ENCODE assay signal across 10 cellular contexts in genomic region chr16:568401-569258, GRCh38. TPM values are rescaled to one million over a fixed set of nuclear protein-coding genes. Genes with fewer than 3 reads are reported as not detected.
A peak's percentile ranks its signal among the peaks of the same experiment; 100 is the strongest.
DNase-seq lines count a peak whose midpoint lies in the region; ATAC-seq and TF ChIP-seq lines count a peak whose summit lies in the region.
"Had no signal": no experiment of that assay in that cellular context is flagged by ENCODE, and none has a peak within 500 bp of the region (broad histone marks: within the 10 kb centered on the region; RNA-seq: fewer than 3 reads in every experiment).

No MANE protein-coding gene starts in this region.

- no peak overlapping the region for H4K91ac ChIP-seq in mesenchymal stem cell (ENCODE audit: low read length)

- peak overlapping the region in 6 of 12 donors; percentile 74 to 90 (median 82) for H3K27ac ChIP-seq in heart left ventricle
- no peak overlapping the region for H3K27ac ChIP-seq in mesenchymal stem cell (ENCODE audit: low read length, poor library complexity, severe bottlenecking)
- H3K27ac ChIP-seq in upper lobe of right lung, result peak overlapping the region; percentile 87

- H2AK5ac ChIP-seq in mesenchymal stem cell (ENCODE audit: low read length, severe bottlenecking), result peak overlapping the region; percentile 13

- H3K4me1 Mint-ChIP-seq in activated naive CD8-positive, alpha-beta T cell treated with anti-CD3 and anti-CD28 coated beads, Interleukin-2, amount 10 ng/mL, durations not matched to agents 7 days and 5 days, result peaks cover 24% of the 10 kb centered on the region

- H3K18ac ChIP-seq in mesenchymal stem cell (ENCODE audit: low read depth in 1 of 2, low read length in 2 of 2), result no peak overlapping the region

- peak overlapping the region; percentile 89 for H3K27ac Mint-ChIP-seq in activated naive CD8-positive, alpha-beta T cell treated with anti-CD3 and anti-CD28 coated beads, Interleukin-2, amount 10 ng/mL, durations not matched to agents 7 days and 5 days

- H2BK5ac ChIP-seq in mesenchymal stem cell (ENCODE audit: low read depth, low read length, poor library complexity, severe bottlenecking), result no peak overlapping the region

- WGBS in heart left ventricle, 4 donors, result 75 to 82% (median 79%) methylated on average over 7 to 11 of the region's 11 CpGs
- 85% methylated on average over 11 of the region's 11 CpGs for WGBS in mesenchymal stem cell

- peak overlapping the region in 1 of 2 experiments; percentile 62 for H3K4ac ChIP-seq in mesenchymal stem cell (ENCODE audit: low read depth in 1 of 2, low read length in 2 of 2)

- peak overlapping the region; percentile 35 for H4K8ac ChIP-seq in mesenchymal stem cell (ENCODE audit: low read length)

- peaks cover 11% of the 10 kb centered on the region for H3K79me1 ChIP-seq in mesenchymal stem cell (replicated peaks; ENCODE audit: low read length, poor library complexity, severe bottlenecking)

- no peak for ATAC-seq in heart left ventricle
- no peak for ATAC-seq in activated naive CD8-positive, alpha-beta T cell treated with anti-CD3 and anti-CD28 coated beads, Interleukin-2, amount 10 ng/mL, durations not matched to agents 7 days and 5 days (ENCODE audit: low read depth)
- ATAC-seq in upper lobe of right lung, result no peak

- peaks cover 0 to 11% (median 0%) of the 10 kb centered on the region in 9 donors for H3K27me3 ChIP-seq in heart left ventricle
- H3K27me3 ChIP-seq in mesenchymal stem cell (ENCODE audit: control insufficient read depth in 1 of 2, insufficient read depth in 1 of 2, low read length in 2 of 2), result no peaks in the 10 kb centered on the region
- H3K27me3 ChIP-seq in upper lobe of right lung, result no peaks in the 10 kb centered on the region

- POLR2A ChIA-PET in activated naive CD8-positive, alpha-beta T cell treated with anti-CD3 and anti-CD28 coated beads, Interleukin-2, amount 10 ng/mL, durations not matched to agents 7 days and 5 days (lab: Charles Lee), result interaction anchor here (0.8 to 1.3 kb wide), 4 partner anchors 20 to 491 kb away, joined by 3 to 7 read pairs (median 5); partner anchors contain the start of genes MPG and MRPL28

- peak overlapping the region; percentile 26 for H2BK15ac ChIP-seq in mesenchymal stem cell (ENCODE audit: low read depth, poor library complexity, severe bottlenecking)

- no peak overlapping the region for H2BK120ac ChIP-seq in mesenchymal stem cell (ENCODE audit: low read depth, low read length)

- H3K36me3 ChIP-seq in heart left ventricle, result peaks cover 0 to under 1% (median 0%) of the 10 kb centered on the region in 9 donors
- peaks cover 0 to 17% of the 10 kb centered on the region in 2 experiments for H3K36me3 ChIP-seq in mesenchymal stem cell (ENCODE audit: control insufficient read depth in 1 of 2, insufficient read depth in 2 of 2, low read depth in 1 of 2, low read length in 2 of 2)
- H3K36me3 ChIP-seq in upper lobe of right lung, result no peaks in the 10 kb centered on the region

- peak overlapping the region; percentile 84 for H3K9ac ChIP-seq in mesenchymal stem cell (ENCODE audit: low read length)

- H2BK12ac ChIP-seq in mesenchymal stem cell (ENCODE audit: low read length in 2 of 2), result peak overlapping the region in 1 of 2 experiments; percentile 45

- H3K14ac ChIP-seq in mesenchymal stem cell (ENCODE audit: low read length in 2 of 2), result no peak overlapping the region

- DNase-seq in heart left ventricle, result no peak
- no peak for DNase-seq in cardiac septum (ENCODE audit: low spot score)
- no peak for DNase-seq in activated naive CD8-positive, alpha-beta T cell treated with anti-CD3 and anti-CD28 coated beads, Interleukin-2, amount 10 ng/mL, durations not matched to agents 7 days and 5 days
- no peak for DNase-seq in mesenchymal stem cell
- no peak for DNase-seq in upper lobe of right lung
- no peak for DNase-seq in KG1 (lab: John Stamatoyannopoulos, UW)
- no peak for DNase-seq in stimulated activated naive CD4-positive, alpha-beta T cell treated with Interleukin-2 at 50 U/mL for 16 hours (lab: John Stamatoyannopoulos, UW)
- no peak for DNase-seq in kidney glomerular epithelial cell (lab: John Stamatoyannopoulos, UW)
- DNase-seq: activated CD4-positive, alpha-beta T cell treated with anti-CD3 and anti-CD28 coated beads for 4 hours had no signal

- H3K4me1 ChIP-seq in heart left ventricle (peaks cover 0 to 46% (median 39%) of the 10 kb centered on the region in 12 donors), mesenchymal stem cell (ENCODE audit: control insufficient read depth, insufficient read depth, low read depth, low read length) (peaks cover 65% of the 10 kb centered on the region), upper lobe of right lung (peaks cover 37% of the 10 kb centered on the region)

- intact Hi-C loops in heart left ventricle (cut with DNase I), result loop anchor here in 1 of 10 donors (1.0 kb wide), 1 partner anchor 41 kb away; the partner anchor contains the start of gene CAPN15
- intact Hi-C loops in cardiac septum (cut with DNase I), result no loop called here
- intact Hi-C loops in upper lobe of right lung (cut with DNase I), result no loop called here

- peak overlapping the region; percentile 89 for H3K4me3 Mint-ChIP-seq in activated naive CD8-positive, alpha-beta T cell treated with anti-CD3 and anti-CD28 coated beads, Interleukin-2, amount 10 ng/mL, durations not matched to agents 7 days and 5 days

- H3K9me3 Mint-ChIP-seq in activated naive CD8-positive, alpha-beta T cell treated with anti-CD3 and anti-CD28 coated beads, Interleukin-2, amount 10 ng/mL, durations not matched to agents 7 days and 5 days, result no peaks in the 10 kb centered on the region

- H2AFZ ChIP-seq in mesenchymal stem cell (ENCODE audit: low read depth, low read length), result no peak overlapping the region

- TF ChIP-seq CTCF in heart left ventricle (IDR thresholded peaks at IDR 0.05) (no peak), upper lobe of right lung (IDR thresholded peaks at IDR 0.05) (no peak)

- H3K23ac ChIP-seq in mesenchymal stem cell (ENCODE audit: low read length in 2 of 2), result no peak overlapping the region

- no peaks in the 10 kb centered on the region for H3K27me3 Mint-ChIP-seq in activated naive CD8-positive, alpha-beta T cell treated with anti-CD3 and anti-CD28 coated beads, Interleukin-2, amount 10 ng/mL, durations not matched to agents 7 days and 5 days

- H3K4me2 ChIP-seq in mesenchymal stem cell (ENCODE audit: low read length, poor library complexity, severe bottlenecking), result peak overlapping the region; percentile 74

- no peaks in the 10 kb centered on the region for H3K9me3 ChIP-seq in heart left ventricle
- H3K9me3 ChIP-seq in mesenchymal stem cell (ENCODE audit: control insufficient read depth, low read length), result no peaks in the 10 kb centered on the region
- no peaks in the 10 kb centered on the region for H3K9me3 ChIP-seq in upper lobe of right lung

- H3K4me3 ChIP-seq in heart left ventricle (peak overlapping the region in 10 of 12 donors; percentile 68 to 98 (median 84)), mesenchymal stem cell (ENCODE audit: insufficient read depth in 1 of 2, low read depth in 1 of 2, low read length in 2 of 2) (peak overlapping the region in 1 of 2 experiments; percentile 77), upper lobe of right lung (peak overlapping the region; percentile 85)

- H3K36me3 Mint-ChIP-seq in activated naive CD8-positive, alpha-beta T cell treated with anti-CD3 and anti-CD28 coated beads, Interleukin-2, amount 10 ng/mL, durations not matched to agents 7 days and 5 days, result no peaks in the 10 kb centered on the region

- TF ChIP-seq POLR2A in heart left ventricle (IDR thresholded peaks at IDR 0.05), result no peak

RNA-seq across cellular contexts. Expression of gene PIGQ, which starts 1.1 kb away (rescaled TPM):
- total RNA-seq in heart left ventricle (10 to 100 TPM; 16.4 to 39.5 (median 22.0) TPM), cardiac septum (25.5 TPM), upper lobe of right lung (59.4 TPM)
- 10 to 100 TPM; 21.8 to 35.8 TPM for polyA plus RNA-seq in heart left ventricle
- total RNA-seq in activated naive CD8-positive, alpha-beta T cell treated with anti-CD3 and anti-CD28 coated beads, Interleukin-2, amount 10 ng/mL, durations not matched to agents 7 days and 5 days, result 10 to 100 TPM; 46.3 to 54.3 TPM
- polyA plus RNA-seq in mesenchymal stem cell (2013, experiment 1 of 2), result 18.5 TPM
- 17.1 TPM for polyA plus RNA-seq in mesenchymal stem cell (2013, experiment 2 of 2)

RNA-seq across cellular contexts. Expression of gene NHLRC4, which starts 1.8 kb away (rescaled TPM):
- total RNA-seq in heart left ventricle, result under 1 TPM in 8 of 9 donors, not detected in 1; 0.23 to 0.86 (median 0.56) TPM
- polyA plus RNA-seq in heart left ventricle, result under 1 TPM; 0.46 to 0.50 TPM
- total RNA-seq in cardiac septum, result 0.30 TPM
- total RNA-seq in activated naive CD8-positive, alpha-beta T cell treated with anti-CD3 and anti-CD28 coated beads, Interleukin-2, amount 10 ng/mL, durations not matched to agents 7 days and 5 days, result 1 to 10 TPM; 3.0 to 3.6 TPM
- 0.62 TPM for polyA plus RNA-seq in mesenchymal stem cell (2013, experiment 1 of 2)
- polyA plus RNA-seq in mesenchymal stem cell (2013, experiment 2 of 2), result 0.64 TPM
- 0.98 TPM for total RNA-seq in upper lobe of right lung

RNA-seq across cellular contexts. Expression of gene PRR35, which starts 8.4 kb away (rescaled TPM):
- not detected for total RNA-seq in heart left ventricle
- polyA plus RNA-seq in heart left ventricle, result not detected
- not detected for total RNA-seq in cardiac septum
- not detected for total RNA-seq in activated naive CD8-positive, alpha-beta T cell treated with anti-CD3 and anti-CD28 coated beads, Interleukin-2, amount 10 ng/mL, durations not matched to agents 7 days and 5 days
- 0.03 TPM for polyA plus RNA-seq in mesenchymal stem cell (2013, experiment 1 of 2)
- not detected for polyA plus RNA-seq in mesenchymal stem cell (2013, experiment 2 of 2)
- not detected for total RNA-seq in upper lobe of right lung
- total RNA-seq: urinary bladder had no signal
- polyA plus RNA-seq: urinary bladder had no signal

RNA-seq across cellular contexts. Expression of gene RAB40C, which starts 21.2 kb away (rescaled TPM):
- 10 to 100 TPM; 10.2 to 17.8 (median 12.6) TPM for total RNA-seq in heart left ventricle
- polyA plus RNA-seq in heart left ventricle, result 10 to 100 TPM; 15.2 to 22.0 TPM
- 19.4 TPM for total RNA-seq in cardiac septum
- total RNA-seq in activated naive CD8-positive, alpha-beta T cell treated with anti-CD3 and anti-CD28 coated beads, Interleukin-2, amount 10 ng/mL, durations not matched to agents 7 days and 5 days, result 10 to 100 TPM; 15.1 to 18.2 TPM
- polyA plus RNA-seq in mesenchymal stem cell (2013, experiment 1 of 2), result 11.2 TPM
- 12.0 TPM for polyA plus RNA-seq in mesenchymal stem cell (2013, experiment 2 of 2)
- 47.6 TPM for total RNA-seq in upper lobe of right lung

RNA-seq across cellular contexts. Expression of gene CAPN15, which starts 41.1 kb away (rescaled TPM):
- 10 to 100 TPM; 12.0 to 35.5 (median 20.0) TPM for total RNA-seq in heart left ventricle
- 10 to 100 TPM; 20.8 to 26.0 TPM for polyA plus RNA-seq in heart left ventricle
- total RNA-seq in cardiac septum, result 18.5 TPM
- total RNA-seq in activated naive CD8-positive, alpha-beta T cell treated with anti-CD3 and anti-CD28 coated beads, Interleukin-2, amount 10 ng/mL, durations not matched to agents 7 days and 5 days, result 10 to 100 TPM; 83.5 to 87.4 TPM
- polyA plus RNA-seq in mesenchymal stem cell (2013, experiment 1 of 2), result 22.1 TPM
- polyA plus RNA-seq in mesenchymal stem cell (2013, experiment 2 of 2), result 19.9 TPM
- total RNA-seq in upper lobe of right lung, result 45.2 TPM
